Comparison of ENCODE assay signal across 15 cellular contexts in the genomic region with DNA sequence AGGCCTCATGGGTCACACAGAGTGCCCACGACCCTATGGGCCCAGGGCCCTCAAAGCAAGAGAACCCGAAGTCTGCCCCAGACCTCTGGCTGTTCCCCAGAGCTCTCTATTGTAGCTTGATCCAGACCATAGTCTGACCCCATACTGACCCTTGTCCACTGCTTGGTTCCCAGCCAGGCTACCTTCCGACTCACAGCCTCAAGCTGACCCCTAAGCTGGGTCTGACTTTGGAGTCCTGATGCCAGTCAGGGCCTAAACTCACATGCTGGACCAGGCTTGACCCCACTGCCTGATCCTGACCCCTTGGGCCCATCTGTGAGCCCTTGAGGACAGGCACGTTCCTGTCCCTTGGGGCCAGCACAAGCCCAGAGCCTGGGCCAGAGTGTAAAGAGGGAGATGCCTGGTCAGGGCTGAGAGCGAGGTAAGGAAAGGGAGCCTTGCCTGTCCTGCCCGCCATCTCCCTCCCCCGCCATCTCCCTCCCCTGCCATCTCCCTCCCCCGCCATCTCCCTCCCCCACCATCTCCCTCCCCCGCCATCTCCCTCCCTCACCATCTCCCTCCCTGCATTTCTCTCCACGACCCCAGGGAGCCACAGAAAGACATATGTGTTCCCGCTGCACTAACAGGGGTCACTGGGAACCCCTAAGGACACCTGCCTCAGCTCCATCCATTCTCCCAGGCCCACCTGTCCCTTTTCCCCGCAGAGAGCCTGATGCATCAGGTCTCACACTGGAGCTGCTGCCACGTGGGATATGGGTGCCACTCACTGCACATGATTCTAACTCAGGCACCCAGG. TPM values are rescaled to one million over a fixed set of nuclear protein-coding genes. Genes with fewer than 3 reads are reported as not detected.
A peak's percentile ranks its signal among the peaks of the same experiment; 100 is the strongest.
DNase-seq lines count a peak whose midpoint lies in the region; ATAC-seq, FAIRE-seq and TF ChIP-seq lines count a peak whose summit lies in the region.
"Had no signal": no experiment of that assay in that cellular context is flagged by ENCODE, and none has a peak within 500 bp of the region (broad histone marks: within the 10 kb centered on the region; RNA-seq: fewer than 3 reads in every experiment).

No MANE protein-coding gene starts in this region.

- H3K9me3 ChIP-seq in liver (ENCODE audit: control insufficient read depth in 4 of 4, low read length in 3 of 4) (no peaks in the 10 kb centered on the region), HepG2 (ENCODE audit: low read length) (no peaks in the 10 kb centered on the region), hepatocyte (ENCODE audit: low read depth) (no peaks in the 10 kb centered on the region), aorta (ENCODE audit: control insufficient read depth, low read length) (no peaks in the 10 kb centered on the region)

- H3K36me3 Mint-ChIP-seq in nephron progenitor cell (ENCODE audit: low read depth) (peaks cover 16% of the 10 kb centered on the region), WTC11 (no peaks in the 10 kb centered on the region)
- H3K36me3 Mint-ChIP-seq: CD4-positive, CD25-positive, alpha-beta regulatory T cell had no signal

- H3K79me2 ChIP-seq in HepG2 (ENCODE audit: insufficient read depth, low read length) = no peaks in the 10 kb centered on the region
- no peaks in the 10 kb centered on the region for H3K79me2 ChIP-seq in hepatocyte

- H3K4me3 ChIP-seq in liver (ENCODE audit: low read depth in 1 of 3, low read length in 3 of 3) = no peak overlapping the region
- no peak overlapping the region for H3K4me3 ChIP-seq in HepG2 (replicated peaks in 1 of 3; ENCODE audit: insufficient read depth in 1 of 3, low read depth in 2 of 3, low read length in 3 of 3)
- H3K4me3 ChIP-seq in hepatocyte = no peak overlapping the region
- H3K4me3 ChIP-seq in aorta (ENCODE audit: low read length in 2 of 2) = no peak overlapping the region

- H3K9ac ChIP-seq in liver (ENCODE audit: low read depth in 1 of 2, low read length in 2 of 2) (no peak overlapping the region), HepG2 (ENCODE audit: insufficient read depth, low read depth, low read length) (no peak overlapping the region)

- no peak for TF ChIP-seq EP300 in HepG2 (IDR thresholded peaks at IDR 0.05; ENCODE audit: low read depth in 2 of 2, low read length in 2 of 2)
- no peak for TF ChIP-seq EP300 in HepG2 (CRISPR knock-in tag; IDR thresholded peaks at IDR 0.05; ENCODE audit: borderline replicate concordance)

- in situ Hi-C loops in HepG2 (cut with HindIII; ENCODE audit: extremely low pct_ligation_motif_present, low pct_unique_long_range_greater_than_20kb) = no loop called here

- DNase-seq in HepG2 (ENCODE audit: low spot score) (no peak), hepatocyte (ENCODE audit: low spot score) (no peak), nephron progenitor cell (no peak), aorta (peak; percentile 28 to 29), WTC11 (ENCODE audit: low spot score) (no peak)
- no peak for DNase-seq in activated T-cell treated with anti-CD3 and anti-CD28 coated beads, Interleukin-2, amount 50 U/mL, for 48 hours
- DNase-seq: Calu3; CD4-positive, CD25-positive, alpha-beta regulatory T cell; KBM-7; NCI-H1694 treated with DMSO at 0.1 percent for 48 hours had no signal

- H3K36me3 ChIP-seq in liver (ENCODE audit: control insufficient read depth in 4 of 4, insufficient read depth in 3 of 4, low read depth in 1 of 4, low read length in 3 of 4) = no peaks in the 10 kb centered on the region
- no peaks in the 10 kb centered on the region for H3K36me3 ChIP-seq in HepG2 (replicated peaks in 1 of 2; ENCODE audit: control insufficient read depth in 1 of 2, insufficient read depth in 2 of 2, low read length in 2 of 2)
- H3K36me3 ChIP-seq in hepatocyte (replicated peaks; ENCODE audit: insufficient read depth, low read depth) = no peaks in the 10 kb centered on the region
- H3K36me3 ChIP-seq in aorta (ENCODE audit: control insufficient read depth in 1 of 2, insufficient read depth in 2 of 2, low read length in 1 of 2) = no peaks in the 10 kb centered on the region

- peak overlapping the region; percentile 56 for H3K4me3 Mint-ChIP-seq in nephron progenitor cell
- no peak overlapping the region for H3K4me3 Mint-ChIP-seq in WTC11
- H3K4me3 Mint-ChIP-seq: CD4-positive, CD25-positive, alpha-beta regulatory T cell had no signal

- H3K9me3 Mint-ChIP-seq in nephron progenitor cell (no peaks in the 10 kb centered on the region), WTC11 (no peaks in the 10 kb centered on the region)
- H3K9me3 Mint-ChIP-seq: CD4-positive, CD25-positive, alpha-beta regulatory T cell had no signal

- H3K9me2 ChIP-seq in hepatocyte (replicated peaks; ENCODE audit: insufficient read depth) = no peaks in the 10 kb centered on the region

- POLR2A ChIA-PET in HepG2 (lab: Yijun Ruan, JAX) (no interaction called here), WTC11 (lab: Charles Lee) (interaction anchor here (0.9 kb wide), 1 partner anchor 35 kb away, joined by 3 read pairs; no protein-coding TSS in a partner anchor)

- no peak overlapping the region for H2AFZ ChIP-seq in HepG2 (ENCODE audit: low read length)
- no peak overlapping the region for H2AFZ ChIP-seq in hepatocyte

- H3K4me1 Mint-ChIP-seq in nephron progenitor cell (peaks cover 80% of the 10 kb centered on the region), WTC11 (peaks cover 45% of the 10 kb centered on the region)
- H3K4me1 Mint-ChIP-seq: CD4-positive, CD25-positive, alpha-beta regulatory T cell had no signal

- intact Hi-C loops in HepG2 (cut with micrococcal nuclease; ENCODE audit: unreplicated experiment) = no loop called here
- intact Hi-C loops in aorta (cut with DNase I) = no loop called here

- H3K27ac Mint-ChIP-seq in nephron progenitor cell (peak overlapping the region; percentile 93), WTC11 (no peak overlapping the region)
- H3K27ac Mint-ChIP-seq: CD4-positive, CD25-positive, alpha-beta regulatory T cell had no signal

- TF ChIP-seq CTCF in liver (IDR thresholded peaks at IDR 0.05; ENCODE audit: low read depth, low read length, missing input control) = no peak
- no peak for TF ChIP-seq CTCF in HepG2 (CRISPR knock-in tag; IDR thresholded peaks at IDR 0.05)
- no peak for TF ChIP-seq CTCF in hepatocyte (IDR thresholded peaks at IDR 0.05; ENCODE audit: poor library complexity)
- TF ChIP-seq CTCF in nephron progenitor cell (IDR thresholded peaks at IDR 0.05) = no peak
- no peak for TF ChIP-seq CTCF in WTC11 (IDR thresholded peaks at IDR 0.05)

- FAIRE-seq in HepG2 (lab: Jason Lieb, UNC) = no peak
- FAIRE-seq: H54, RCC 7860 had no signal

- H3K4me1 ChIP-seq in liver (ENCODE audit: control insufficient read depth in 4 of 4, insufficient read depth in 4 of 4, low read length in 3 of 4) (peaks cover 7 to 27% (median 15%) of the 10 kb centered on the region in 4 donors), HepG2 (ENCODE audit: insufficient read depth, low read length) (peaks cover 26% of the 10 kb centered on the region), hepatocyte (ENCODE audit: insufficient read depth) (peaks cover 36% of the 10 kb centered on the region), aorta (ENCODE audit: control insufficient read depth in 1 of 2, insufficient read depth in 2 of 2, low read length in 2 of 2) (no peaks in the 10 kb centered on the region)

- BruUV-seq in HepG2 (replicated peaks; lab: Mats Ljungman, UMichigan) = no TSS peak

- no peak for TF ChIP-seq POLR2A in HepG2 (IDR thresholded peaks at IDR 0.05; ENCODE audit: insufficient read depth in 1 of 2, low read depth in 2 of 2, low read length in 2 of 2)

- no peak overlapping the region for H3K27ac ChIP-seq in liver (ENCODE audit: low read depth in 1 of 2, low read length in 2 of 2)
- H3K27ac ChIP-seq in HepG2 (ENCODE audit: extremely low read length, insufficient read depth, low read length) = no peak overlapping the region
- peak overlapping the region; percentile 34 for H3K27ac ChIP-seq in hepatocyte
- no peak overlapping the region for H3K27ac ChIP-seq in aorta (ENCODE audit: low read depth in 1 of 2, low read length in 2 of 2)

- H3K27me3 Mint-ChIP-seq in nephron progenitor cell (ENCODE audit: low read depth, poor library complexity) (peaks cover 3% of the 10 kb centered on the region), WTC11 (ENCODE audit: low read depth) (peaks cover 3% of the 10 kb centered on the region; the same call in 1 of the 2 replicates)

- H3K4me2 ChIP-seq in HepG2 (ENCODE audit: low read depth, low read length) = no peak overlapping the region
- no peak overlapping the region for H3K4me2 ChIP-seq in hepatocyte

- 76% methylated on average over 13 of the region's 13 CpGs for WGBS in liver
- WGBS in HepG2 (ENCODE audit: low lambda C conversion rate) = 38% methylated on average over 12 of the region's 13 CpGs
- WGBS in hepatocyte (ENCODE audit: low lambda C conversion rate, missing lambda C conversion rate) = 81% methylated on average over 8 of the region's 13 CpGs
- 83 to 84% methylated on average over 8 to 13 of the region's 13 CpGs for WGBS in aorta, 2 donors

- ATAC-seq in HepG2 (no peak), aorta (ENCODE audit: low FRiP score) (no peak), GM21737 (IDR thresholded peaks at IDR 0.05; ENCODE audit: unreplicated experiment) (no peak), WTC11 (no peak)

- peak in 1 of 2 donors; percentile 17 for TF ChIP-seq RAD21 in liver (IDR thresholded peaks at IDR 0.05)
- no peak for TF ChIP-seq RAD21 in HepG2 (CRISPR knock-in tag; IDR thresholded peaks at IDR 0.05)

- H4K20me1 ChIP-seq in HepG2 (ENCODE audit: insufficient read depth, low read length) = peaks cover 2% of the 10 kb centered on the region; the same call in 1 of the 2 replicates
- H4K20me1 ChIP-seq in hepatocyte (ENCODE audit: insufficient read depth, poor library complexity, severe bottlenecking) = no peaks in the 10 kb centered on the region

- CTCF ChIA-PET in HepG2 (lab: Yijun Ruan, JAX; ENCODE audit: low intra/inter-chr PET ratio, low total read pairs) = no interaction called here
- CTCF ChIA-PET in WTC11 (lab: Charles Lee) = interaction anchor here (0.9 to 3.3 kb wide), 9 partner anchors 7 to 152 kb away, joined by 4 to 19 read pairs (median 6); no protein-coding TSS in a partner anchor

- H3K27me3 ChIP-seq in liver (ENCODE audit: control insufficient read depth in 4 of 4, insufficient read depth in 4 of 4, low read length in 3 of 4) = no peaks in the 10 kb centered on the region
- H3K27me3 ChIP-seq in HepG2 (ENCODE audit: control insufficient read depth in 1 of 2, insufficient read depth in 2 of 2, low read length in 2 of 2) = peaks cover 8 to 67% of the 10 kb centered on the region in 2 experiments; a peak in 4 of 5 replicates
- H3K27me3 ChIP-seq in hepatocyte = no peaks in the 10 kb centered on the region
- H3K27me3 ChIP-seq in aorta (ENCODE audit: control insufficient read depth in 1 of 2, insufficient read depth in 2 of 2, low read length in 1 of 2) = no peaks in the 10 kb centered on the region

RNA-seq across cellular contexts. Expression of a gene that starts 32.8 kb away (rescaled TPM):
- total RNA-seq in liver (1 to 10 TPM in 1 of 2 donors, under 1 TPM in 1; 0.67 to 9.6 TPM), HepG2 (2016; rRNA removed; fragmentation: Illumina TruSeq; extraction: Trizol) (0.51 and 0.60 TPM in 2 replicates), hepatocyte (1.5 and 1.6 TPM in 2 replicates), aorta (not detected), WTC11 (2021) (26.9 to 28.3 TPM (median 27.9 TPM) in 3 replicates)
- polyA plus RNA-seq in liver (1 to 10 TPM; 1.6 to 2.2 TPM), HepG2 (2011; rRNA removed) (0.08 TPM in 1 of 2 replicates, not detected in the other), hepatocyte (5.3 and 9.4 TPM in 2 replicates), aorta (not detected)
- total RNA-seq in HepG2 (2016; cell fraction: cytosol; rRNA removed; fragmentation: Illumina TruSeq; extraction: Trizol; ENCODE audit: low read depth) = 3.5 and 4.0 TPM in 2 replicates
- total RNA-seq in HepG2 (2016; cell fraction: insoluble cytoplasmic fraction; rRNA removed; fragmentation: Illumina TruSeq; extraction: Trizol) = 0.64 and 0.91 TPM in 2 replicates
- total RNA-seq in HepG2 (2016; cell fraction: membrane; rRNA removed; fragmentation: Illumina TruSeq; extraction: Trizol) = 2.4 and 2.5 TPM in 2 replicates
- total RNA-seq in HepG2 (2016; cell fraction: nucleus; rRNA removed; fragmentation: Illumina TruSeq; extraction: Trizol) = 0.47 TPM in 1 of 2 replicates, not detected in the other
- polyA plus RNA-seq in HepG2 (2011; cell fraction: cytosol; rRNA removed) = 0.07 TPM in 1 of 2 replicates, not detected in the other
- polyA plus RNA-seq in HepG2 (2011; cell fraction: nucleus; rRNA removed) = not detected in 2 replicates
- not detected in 2 replicates for polyA plus RNA-seq in HepG2 (2012)
- polyA plus RNA-seq in HepG2 (2016; cell fraction: cytosol; fragmentation: Illumina TruSeq; extraction: Trizol; ENCODE audit: low read depth) = 5.9 and 6.4 TPM in 2 replicates
- polyA plus RNA-seq in HepG2 (2016; cell fraction: insoluble cytoplasmic fraction; fragmentation: Illumina TruSeq; extraction: Trizol; ENCODE audit: low read depth) = 0.51 and 0.62 TPM in 2 replicates
- polyA plus RNA-seq in HepG2 (2016; cell fraction: membrane; fragmentation: Illumina TruSeq; extraction: Trizol; ENCODE audit: low read depth) = 3.4 and 3.8 TPM in 2 replicates
- polyA plus RNA-seq in HepG2 (2016; cell fraction: nucleus; fragmentation: Illumina TruSeq; extraction: Trizol; ENCODE audit: insufficient read depth, low read depth) = 0.77 TPM in 1 of 2 replicates, not detected in the other
- polyA minus RNA-seq in HepG2 (2011; rRNA and poly(A)+ RNA removed; ENCODE audit: low replicate concordance) = not detected in 2 replicates
- not detected in 2 replicates for polyA minus RNA-seq in HepG2 (2011; cell fraction: cytosol; rRNA and poly(A)+ RNA removed)
- not detected in 2 replicates for polyA minus RNA-seq in HepG2 (2011; cell fraction: nucleus; rRNA and poly(A)+ RNA removed)
- total RNA-seq: Calu3, NCI-H460 had no signal

RNA-seq across cellular contexts. Expression of a gene that starts 33.9 kb away (rescaled TPM):
- total RNA-seq in liver (1 to 10 TPM in 1 of 2 donors, under 1 TPM in 1; 0.75 to 3.3 TPM), HepG2 (2016; rRNA removed; fragmentation: Illumina TruSeq; extraction: Trizol) (not detected in 2 replicates), hepatocyte (2.1 and 4.7 TPM in 2 replicates), aorta (1 to 10 TPM; 4.2 to 9.9 TPM), WTC11 (2021) (8.7 to 18.0 TPM (median 9.9 TPM) in 3 replicates)
- polyA plus RNA-seq in liver (1 to 10 TPM; 1.9 to 2.1 TPM), HepG2 (2011; rRNA removed) (not detected in 2 replicates), hepatocyte (7.0 and 7.5 TPM in 2 replicates), aorta (1 to 10 TPM in 1 of 2 donors, under 1 TPM in 1; 0.10 to 1.4 TPM)
- not detected in 2 replicates for total RNA-seq in HepG2 (2016; cell fraction: cytosol; rRNA removed; fragmentation: Illumina TruSeq; extraction: Trizol; ENCODE audit: low read depth)
- total RNA-seq in HepG2 (2016; cell fraction: insoluble cytoplasmic fraction; rRNA removed; fragmentation: Illumina TruSeq; extraction: Trizol) = not detected in 2 replicates
- not detected in 2 replicates for total RNA-seq in HepG2 (2016; cell fraction: membrane; rRNA removed; fragmentation: Illumina TruSeq; extraction: Trizol)
- total RNA-seq in HepG2 (2016; cell fraction: nucleus; rRNA removed; fragmentation: Illumina TruSeq; extraction: Trizol) = not detected in 2 replicates
- polyA plus RNA-seq in HepG2 (2011; cell fraction: cytosol; rRNA removed) = not detected in 2 replicates
- polyA plus RNA-seq in HepG2 (2011; cell fraction: nucleus; rRNA removed) = not detected in 2 replicates
- not detected in 2 replicates for polyA plus RNA-seq in HepG2 (2012)
- polyA plus RNA-seq in HepG2 (2016; cell fraction: cytosol; fragmentation: Illumina TruSeq; extraction: Trizol; ENCODE audit: low read depth) = not detected in 2 replicates
- not detected in 2 replicates for polyA plus RNA-seq in HepG2 (2016; cell fraction: insoluble cytoplasmic fraction; fragmentation: Illumina TruSeq; extraction: Trizol; ENCODE audit: low read depth)
- polyA plus RNA-seq in HepG2 (2016; cell fraction: membrane; fragmentation: Illumina TruSeq; extraction: Trizol; ENCODE audit: low read depth) = not detected in 2 replicates
- polyA plus RNA-seq in HepG2 (2016; cell fraction: nucleus; fragmentation: Illumina TruSeq; extraction: Trizol; ENCODE audit: insufficient read depth, low read depth) = not detected in 2 replicates
- 0.34 TPM in 1 of 2 replicates, not detected in the other for polyA minus RNA-seq in HepG2 (2011; rRNA and poly(A)+ RNA removed; ENCODE audit: low replicate concordance)
- not detected in 2 replicates for polyA minus RNA-seq in HepG2 (2011; cell fraction: cytosol; rRNA and poly(A)+ RNA removed)
- polyA minus RNA-seq in HepG2 (2011; cell fraction: nucleus; rRNA and poly(A)+ RNA removed) = not detected in 2 replicates
- total RNA-seq: Calu3; CD4-positive, CD25-positive, alpha-beta regulatory T cell; NCI-H460 had no signal
- polyA plus RNA-seq: CD4-positive, CD25-positive, alpha-beta regulatory T cell had no signal

RNA-seq across cellular contexts. Expression of a gene that starts 56.3 kb away (rescaled TPM):
- total RNA-seq in liver (10 to 100 TPM; 18.6 to 23.3 TPM), HepG2 (2016; rRNA removed; fragmentation: Illumina TruSeq; extraction: Trizol) (24.5 and 32.1 TPM in 2 replicates), hepatocyte (30.0 and 31.5 TPM in 2 replicates), aorta (1 to 10 TPM; 6.0 to 9.8 TPM), WTC11 (2021) (24.5 to 35.9 TPM (median 31.4 TPM) in 3 replicates)
- polyA plus RNA-seq in liver (10 to 100 TPM; 25.0 to 33.4 TPM), HepG2 (2011; rRNA removed) (27.3 and 31.2 TPM in 2 replicates), hepatocyte (31.8 and 35.7 TPM in 2 replicates), aorta (10 to 100 TPM; 16.2 to 17.3 TPM)
- total RNA-seq in HepG2 (2016; cell fraction: cytosol; rRNA removed; fragmentation: Illumina TruSeq; extraction: Trizol; ENCODE audit: low read depth) = 11.7 and 12.9 TPM in 2 replicates
- 25.9 and 30.1 TPM in 2 replicates for total RNA-seq in HepG2 (2016; cell fraction: insoluble cytoplasmic fraction; rRNA removed; fragmentation: Illumina TruSeq; extraction: Trizol)
- total RNA-seq in HepG2 (2016; cell fraction: membrane; rRNA removed; fragmentation: Illumina TruSeq; extraction: Trizol) = 15.6 and 18.9 TPM in 2 replicates
- total RNA-seq in HepG2 (2016; cell fraction: nucleus; rRNA removed; fragmentation: Illumina TruSeq; extraction: Trizol) = 10.0 and 12.4 TPM in 2 replicates
- 27.2 and 38.8 TPM in 2 replicates for polyA plus RNA-seq in HepG2 (2011; cell fraction: cytosol; rRNA removed)
- 14.2 and 16.4 TPM in 2 replicates for polyA plus RNA-seq in HepG2 (2011; cell fraction: nucleus; rRNA removed)
- 15.8 and 18.2 TPM in 2 replicates for polyA plus RNA-seq in HepG2 (2012)
- 11.0 and 13.0 TPM in 2 replicates for polyA plus RNA-seq in HepG2 (2016; cell fraction: cytosol; fragmentation: Illumina TruSeq; extraction: Trizol; ENCODE audit: low read depth)
- 26.3 and 26.5 TPM in 2 replicates for polyA plus RNA-seq in HepG2 (2016; cell fraction: insoluble cytoplasmic fraction; fragmentation: Illumina TruSeq; extraction: Trizol; ENCODE audit: low read depth)
- polyA plus RNA-seq in HepG2 (2016; cell fraction: membrane; fragmentation: Illumina TruSeq; extraction: Trizol; ENCODE audit: low read depth) = 11.2 and 12.0 TPM in 2 replicates
- 13.1 and 17.9 TPM in 2 replicates for polyA plus RNA-seq in HepG2 (2016; cell fraction: nucleus; fragmentation: Illumina TruSeq; extraction: Trizol; ENCODE audit: insufficient read depth, low read depth)
- polyA minus RNA-seq in HepG2 (2011; rRNA and poly(A)+ RNA removed; ENCODE audit: low replicate concordance) = 17.6 and 31.0 TPM in 2 replicates
- polyA minus RNA-seq in HepG2 (2011; cell fraction: cytosol; rRNA and poly(A)+ RNA removed) = 11.2 and 11.8 TPM in 2 replicates
- polyA minus RNA-seq in HepG2 (2011; cell fraction: nucleus; rRNA and poly(A)+ RNA removed) = 5.3 and 5.7 TPM in 2 replicates

Comparison
In these comparisons a context has a peak if more than half of its experiments do, and no peak if none do; other contexts are left out.
1. DNase-seq: peak in aorta (2 of 2); none in HepG2 (single experiment), hepatocyte (single experiment), nephron progenitor cell (single experiment), WTC11 (single experiment) and activated T-cell treated with anti-CD3 and anti-CD28 coated beads, Interleukin-2, amount 50 U/mL, for 48 hours (0 of 2).